2 cellular contexts compared by ENCODE assay signal in the genomic region with DNA sequence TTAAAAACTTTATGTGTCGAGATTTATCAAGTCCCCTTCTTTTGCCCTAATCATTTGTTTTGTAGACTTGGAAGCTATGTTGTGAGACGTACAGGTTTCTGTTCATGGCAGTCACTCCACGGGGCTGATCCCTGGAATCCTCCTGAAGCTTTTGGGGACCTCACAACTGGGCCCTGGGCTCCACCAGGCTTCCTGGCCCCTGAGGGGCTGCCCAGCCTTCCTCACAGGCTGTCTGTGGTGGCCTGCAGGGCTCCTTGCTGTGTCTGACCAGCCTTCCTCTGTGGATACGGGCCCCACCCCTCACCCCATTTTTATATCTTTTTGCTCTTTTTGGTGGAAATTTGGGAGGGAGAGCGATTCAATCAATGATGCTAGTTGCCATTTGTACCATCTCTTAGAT.
TF ChIP-seq lines count a peak whose summit lies in the region.

No MANE protein-coding gene starts in this region.

TF ChIP-seq in K562, 482 proteins besides CTCF, POLR2A, EP300 and RAD21:
- no peak for TF ChIP-seq CC2D1A (IDR thresholded peaks at IDR 0.05)
- TF ChIP-seq, protein P1, sequence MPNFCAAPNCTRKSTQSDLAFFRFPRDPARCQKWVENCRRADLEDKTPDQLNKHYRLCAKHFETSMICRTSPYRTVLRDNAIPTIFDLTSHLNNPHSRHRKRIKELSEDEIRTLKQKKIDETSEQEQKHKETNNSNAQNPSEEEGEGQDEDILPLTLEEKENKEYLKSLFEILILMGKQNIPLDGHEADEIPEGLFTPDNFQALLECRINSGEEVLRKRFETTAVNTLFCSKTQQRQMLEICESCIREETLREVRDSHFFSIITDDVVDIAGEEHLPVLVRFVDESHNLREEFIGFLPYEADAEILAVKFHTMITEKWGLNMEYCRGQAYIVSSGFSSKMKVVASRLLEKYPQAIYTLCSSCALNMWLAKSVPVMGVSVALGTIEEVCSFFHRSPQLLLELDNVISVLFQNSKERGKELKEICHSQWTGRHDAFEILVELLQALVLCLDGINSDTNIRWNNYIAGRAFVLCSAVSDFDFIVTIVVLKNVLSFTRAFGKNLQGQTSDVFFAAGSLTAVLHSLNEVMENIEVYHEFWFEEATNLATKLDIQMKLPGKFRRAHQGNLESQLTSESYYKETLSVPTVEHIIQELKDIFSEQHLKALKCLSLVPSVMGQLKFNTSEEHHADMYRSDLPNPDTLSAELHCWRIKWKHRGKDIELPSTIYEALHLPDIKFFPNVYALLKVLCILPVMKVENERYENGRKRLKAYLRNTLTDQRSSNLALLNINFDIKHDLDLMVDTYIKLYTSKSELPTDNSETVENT (CRISPR knock-in tag; IDR thresholded peaks at IDR 0.05): no peak
- TF ChIP-seq, protein P2, sequence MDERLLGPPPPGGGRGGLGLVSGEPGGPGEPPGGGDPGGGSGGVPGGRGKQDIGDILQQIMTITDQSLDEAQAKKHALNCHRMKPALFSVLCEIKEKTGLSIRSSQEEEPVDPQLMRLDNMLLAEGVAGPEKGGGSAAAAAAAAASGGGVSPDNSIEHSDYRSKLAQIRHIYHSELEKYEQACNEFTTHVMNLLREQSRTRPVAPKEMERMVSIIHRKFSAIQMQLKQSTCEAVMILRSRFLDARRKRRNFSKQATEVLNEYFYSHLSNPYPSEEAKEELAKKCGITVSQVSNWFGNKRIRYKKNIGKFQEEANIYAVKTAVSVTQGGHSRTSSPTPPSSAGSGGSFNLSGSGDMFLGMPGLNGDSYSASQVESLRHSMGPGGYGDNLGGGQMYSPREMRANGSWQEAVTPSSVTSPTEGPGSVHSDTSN (CRISPR knock-in tag; IDR thresholded peaks at IDR 0.05; ENCODE audit: low read depth): no peak
- TF ChIP-seq, protein P2 (tag; conservative IDR thresholded peaks at IDR 0.05; ENCODE audit: low read depth): no peak
- TF ChIP-seq ARID3B (CRISPR knock-in tag; IDR thresholded peaks at IDR 0.05; ENCODE audit: borderline replicate concordance): no peak
- TF ChIP-seq ZNF780A (CRISPR knock-in tag; IDR thresholded peaks at IDR 0.05): no peak
- TF ChIP-seq BCOR (IDR thresholded peaks at IDR 0.05): no peak
- no peak for TF ChIP-seq KLF6 (CRISPR knock-in tag; IDR thresholded peaks at IDR 0.05; ENCODE audit: borderline replicate concordance)
- no peak for TF ChIP-seq TFAP4 (CRISPR knock-in tag; IDR thresholded peaks at IDR 0.05; ENCODE audit: borderline replicate concordance)
- no peak for TF ChIP-seq XRCC5 (IDR thresholded peaks at IDR 0.05; ENCODE audit: low read depth, low read length)
- no peak for TF ChIP-seq HMG20B (CRISPR knock-in tag; IDR thresholded peaks at IDR 0.05)
- TF ChIP-seq HNRNPL (IDR thresholded peaks at IDR 0.05; ENCODE audit: low read depth, low read length): no peak

TF ChIP-seq in HepG2, 621 proteins besides CTCF, POLR2A, EP300 and RAD21:
- TF ChIP-seq, protein P3, sequence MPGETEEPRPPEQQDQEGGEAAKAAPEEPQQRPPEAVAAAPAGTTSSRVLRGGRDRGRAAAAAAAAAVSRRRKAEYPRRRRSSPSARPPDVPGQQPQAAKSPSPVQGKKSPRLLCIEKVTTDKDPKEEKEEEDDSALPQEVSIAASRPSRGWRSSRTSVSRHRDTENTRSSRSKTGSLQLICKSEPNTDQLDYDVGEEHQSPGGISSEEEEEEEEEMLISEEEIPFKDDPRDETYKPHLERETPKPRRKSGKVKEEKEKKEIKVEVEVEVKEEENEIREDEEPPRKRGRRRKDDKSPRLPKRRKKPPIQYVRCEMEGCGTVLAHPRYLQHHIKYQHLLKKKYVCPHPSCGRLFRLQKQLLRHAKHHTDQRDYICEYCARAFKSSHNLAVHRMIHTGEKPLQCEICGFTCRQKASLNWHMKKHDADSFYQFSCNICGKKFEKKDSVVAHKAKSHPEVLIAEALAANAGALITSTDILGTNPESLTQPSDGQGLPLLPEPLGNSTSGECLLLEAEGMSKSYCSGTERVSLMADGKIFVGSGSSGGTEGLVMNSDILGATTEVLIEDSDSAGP (CRISPR knock-in tag; IDR thresholded peaks at IDR 0.05; ENCODE audit: borderline replicate concordance): no peak
- TF ChIP-seq NR1H2 (CRISPR knock-in tag; IDR thresholded peaks at IDR 0.05; ENCODE audit: borderline replicate concordance, low read depth) (no peak), ZNF367 (CRISPR knock-in tag; IDR thresholded peaks at IDR 0.05; ENCODE audit: borderline replicate concordance) (no peak), ZNF382 (CRISPR knock-in tag; IDR thresholded peaks at IDR 0.05; ENCODE audit: borderline replicate concordance) (no peak), ATF2 (CRISPR knock-in tag; IDR thresholded peaks at IDR 0.05) (no peak)
- TF ChIP-seq, protein P4, sequence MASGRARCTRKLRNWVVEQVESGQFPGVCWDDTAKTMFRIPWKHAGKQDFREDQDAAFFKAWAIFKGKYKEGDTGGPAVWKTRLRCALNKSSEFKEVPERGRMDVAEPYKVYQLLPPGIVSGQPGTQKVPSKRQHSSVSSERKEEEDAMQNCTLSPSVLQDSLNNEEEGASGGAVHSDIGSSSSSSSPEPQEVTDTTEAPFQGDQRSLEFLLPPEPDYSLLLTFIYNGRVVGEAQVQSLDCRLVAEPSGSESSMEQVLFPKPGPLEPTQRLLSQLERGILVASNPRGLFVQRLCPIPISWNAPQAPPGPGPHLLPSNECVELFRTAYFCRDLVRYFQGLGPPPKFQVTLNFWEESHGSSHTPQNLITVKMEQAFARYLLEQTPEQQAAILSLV (CRISPR knock-in tag; IDR thresholded peaks at IDR 0.05; ENCODE audit: borderline replicate concordance): no peak
- TF ChIP-seq, protein P5, sequence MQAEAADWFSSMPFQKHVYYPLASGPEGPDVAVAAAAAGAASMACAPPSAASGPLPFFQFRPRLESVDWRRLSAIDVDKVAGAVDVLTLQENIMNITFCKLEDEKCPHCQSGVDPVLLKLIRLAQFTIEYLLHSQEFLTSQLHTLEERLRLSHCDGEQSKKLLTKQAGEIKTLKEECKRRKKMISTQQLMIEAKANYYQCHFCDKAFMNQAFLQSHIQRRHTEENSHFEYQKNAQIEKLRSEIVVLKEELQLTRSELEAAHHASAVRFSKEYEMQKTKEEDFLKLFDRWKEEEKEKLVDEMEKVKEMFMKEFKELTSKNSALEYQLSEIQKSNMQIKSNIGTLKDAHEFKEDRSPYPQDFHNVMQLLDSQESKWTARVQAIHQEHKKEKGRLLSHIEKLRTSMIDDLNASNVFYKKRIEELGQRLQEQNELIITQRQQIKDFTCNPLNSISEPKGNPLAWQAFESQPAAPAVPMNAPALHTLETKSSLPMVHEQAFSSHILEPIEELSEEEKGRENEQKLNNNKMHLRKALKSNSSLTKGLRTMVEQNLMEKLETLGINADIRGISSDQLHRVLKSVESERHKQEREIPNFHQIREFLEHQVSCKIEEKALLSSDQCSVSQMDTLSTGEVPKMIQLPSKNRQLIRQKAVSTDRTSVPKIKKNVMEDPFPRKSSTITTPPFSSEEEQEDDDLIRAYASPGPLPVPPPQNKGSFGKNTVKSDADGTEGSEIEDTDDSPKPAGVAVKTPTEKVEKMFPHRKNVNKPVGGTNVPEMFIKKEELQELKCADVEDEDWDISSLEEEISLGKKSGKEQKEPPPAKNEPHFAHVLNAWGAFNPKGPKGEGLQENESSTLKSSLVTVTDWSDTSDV (CRISPR knock-in tag; IDR thresholded peaks at IDR 0.05): no peak
